9 cellular contexts compared by ENCODE assay signal in the genomic region with DNA sequence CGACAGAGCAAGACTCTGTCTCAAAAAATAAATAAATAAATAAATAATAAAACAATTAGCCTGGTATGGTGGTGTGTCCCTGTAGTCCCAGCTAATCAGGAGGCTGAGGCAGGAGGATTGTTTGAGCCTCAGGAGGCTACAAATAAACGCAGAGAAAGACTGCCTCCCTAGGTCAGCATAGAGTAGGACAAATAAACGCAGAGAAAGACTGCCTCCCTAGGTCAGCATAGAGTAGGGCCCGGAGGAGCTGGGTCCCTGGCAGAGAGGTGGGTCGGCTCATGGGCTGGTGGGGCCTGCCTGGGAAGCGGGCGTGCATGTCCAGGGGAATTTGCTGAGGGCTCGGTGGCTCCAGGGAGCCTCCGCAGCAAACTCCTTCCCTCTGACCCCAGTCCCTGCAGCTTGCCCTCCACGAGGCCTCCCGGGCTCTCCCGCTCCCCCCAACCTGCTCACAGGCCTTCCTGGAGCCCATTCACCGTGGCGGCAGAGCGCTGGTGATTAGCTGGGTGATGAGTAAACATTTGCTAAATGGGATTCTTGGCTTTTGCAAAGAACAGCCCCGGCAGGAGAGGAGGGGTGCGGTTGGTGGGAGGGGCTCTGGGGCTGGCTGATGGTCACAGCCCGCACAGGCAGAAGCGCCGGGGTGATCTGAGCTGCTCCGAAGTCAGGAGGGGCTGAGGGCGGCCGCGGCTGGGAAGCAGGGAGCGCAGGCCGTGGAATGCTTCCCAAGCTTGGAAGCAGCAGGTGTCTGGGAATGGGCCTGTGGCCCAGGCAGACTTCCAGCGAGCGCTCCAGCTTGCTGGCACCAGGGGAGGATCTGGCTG.
DNase-seq lines count a peak whose midpoint lies in the region; ATAC-seq and TF ChIP-seq lines count a peak whose summit lies in the region.
"Had no signal": no experiment of that assay in that cellular context is flagged by ENCODE, and none has a peak within 500 bp of the region (broad histone marks: within the 10 kb centered on the region; RNA-seq: fewer than 3 reads in every experiment).

No MANE protein-coding gene starts in this region.

- H3K4me2 ChIP-seq in neural progenitor cell (peak overlapping the region; percentile 65), SK-N-SH (no peak overlapping the region)

- H3K9me3 ChIP-seq in ES-I3 (ENCODE audit: control insufficient read depth, insufficient read depth, low read length) = no peaks in the 10 kb centered on the region
- no peaks in the 10 kb centered on the region for H3K9me3 ChIP-seq in neural progenitor cell (ENCODE audit: low read depth)
- H3K9me3 ChIP-seq in SK-N-SH = no peaks in the 10 kb centered on the region
- H3K9me3 ChIP-seq: breast epithelium had no signal

- no peaks in the 10 kb centered on the region for H3K27me3 ChIP-seq in neural progenitor cell
- H3K27me3 ChIP-seq in SK-N-SH (ENCODE audit: insufficient read depth) = no peaks in the 10 kb centered on the region
- H3K27me3 ChIP-seq: breast epithelium had no signal

- no peak for TF ChIP-seq EP300 in SK-N-SH (IDR thresholded peaks at IDR 0.05; ENCODE audit: borderline replicate concordance in 1 of 2, low read depth in 1 of 2, low read length in 1 of 2)

- TF ChIP-seq CTCF in fibroblast of mammary gland (conservative IDR thresholded peaks at IDR 0.05; ENCODE audit: control insufficient read depth, insufficient read depth, low read depth, low read length) = no peak
- TF ChIP-seq CTCF in neural progenitor cell (IDR thresholded peaks at IDR 0.05) = peak; percentile 31
- TF ChIP-seq CTCF in SK-N-SH (IDR thresholded peaks at IDR 0.05) = no peak

- H3K36me3 ChIP-seq in ES-I3 (ENCODE audit: insufficient read depth, low read length) (no peaks in the 10 kb centered on the region), neural progenitor cell (no peaks in the 10 kb centered on the region), SK-N-SH (replicated peaks in 1 of 2; ENCODE audit: control insufficient read depth in 1 of 2, insufficient read depth in 2 of 2, low read length in 1 of 2) (no peaks in the 10 kb centered on the region)
- H3K36me3 ChIP-seq: breast epithelium had no signal

- H3K36me3 Mint-ChIP-seq in neural progenitor cell = no peaks in the 10 kb centered on the region
- H3K36me3 Mint-ChIP-seq in activated CD4-positive, alpha-beta T cell treated with anti-CD3 and anti-CD28 coated beads for 36 hours (ENCODE audit: low read depth) = no peaks in the 10 kb centered on the region

- peaks cover 50% of the 10 kb centered on the region for H3K4me1 Mint-ChIP-seq in neural progenitor cell
- no peaks in the 10 kb centered on the region for H3K4me1 Mint-ChIP-seq in activated CD4-positive, alpha-beta T cell treated with anti-CD3 and anti-CD28 coated beads for 36 hours

- 78% methylated on average over 28 of the region's 28 CpGs for WGBS in SK-N-SH (ENCODE audit: low lambda C conversion rate)

- no peaks in the 10 kb centered on the region for H3K9me2 ChIP-seq in SK-N-SH

- H3K27ac ChIP-seq in neural progenitor cell (peak overlapping the region; percentile 66), SK-N-SH (ENCODE audit: low read depth in 2 of 2, low read length in 1 of 2) (no peak overlapping the region)

- H3K9ac ChIP-seq in ES-I3 (ENCODE audit: low read depth, low read length) (peak overlapping the region; percentile 10; the same call in 1 of the 2 replicates), neural progenitor cell (no peak overlapping the region), SK-N-SH (no peak overlapping the region)

- H3K79me2 ChIP-seq in neural progenitor cell (ENCODE audit: low read depth) (no peaks in the 10 kb centered on the region), SK-N-SH (ENCODE audit: insufficient read depth) (no peaks in the 10 kb centered on the region)

- H3K4me3 ChIP-seq in fibroblast of mammary gland (ENCODE audit: control insufficient read depth, low read depth, low read length) = no peak overlapping the region
- no peak overlapping the region for H3K4me3 ChIP-seq in neural progenitor cell
- H3K4me3 ChIP-seq in SK-N-SH (ENCODE audit: low read depth in 2 of 2, low read length in 1 of 2) = no peak overlapping the region

- no peaks in the 10 kb centered on the region for H4K20me1 ChIP-seq in neural progenitor cell (ENCODE audit: low read depth)
- no peaks in the 10 kb centered on the region for H4K20me1 ChIP-seq in SK-N-SH (ENCODE audit: insufficient read depth)

- CTCF ChIA-PET in activated CD4-positive, alpha-beta T cell treated with anti-CD3 and anti-CD28 coated beads for 36 hours (lab: Charles Lee) = interaction anchor here (1.0 kb wide), 1 partner anchor 13 kb away, joined by 3 read pairs; no protein-coding TSS in a partner anchor
- CTCF ChIA-PET in SK-N-SH (lab: Yijun Ruan, JAX) = interaction anchor here (2.6 kb wide), 1 partner anchor 94 kb away, joined by 9 read pairs; no protein-coding TSS in a partner anchor

- POLR2A ChIA-PET in activated CD4-positive, alpha-beta T cell treated with anti-CD3 and anti-CD28 coated beads for 36 hours (lab: Charles Lee) = no interaction called here
- POLR2A ChIA-PET in SK-N-SH (lab: Yijun Ruan, JAX) = interaction anchor here (0.7 kb wide), 1 partner anchor 15 kb away, joined by 3 read pairs; no protein-coding TSS in a partner anchor

- H3K4me1 ChIP-seq in ES-I3 (ENCODE audit: insufficient read depth, low read length) = no peaks in the 10 kb centered on the region
- H3K4me1 ChIP-seq in neural progenitor cell = peaks cover 46% of the 10 kb centered on the region
- H3K4me1 ChIP-seq in SK-N-SH (ENCODE audit: control insufficient read depth in 1 of 2, insufficient read depth in 2 of 2, low read depth in 1 of 2, low read length in 1 of 2) = peaks cover 0 to 4% of the 10 kb centered on the region in 2 experiments; a peak in 1 of 4 replicates
- H3K4me1 ChIP-seq: breast epithelium had no signal

- peak overlapping the region; percentile 57 for H3K27ac Mint-ChIP-seq in neural progenitor cell
- H3K27ac Mint-ChIP-seq in activated CD4-positive, alpha-beta T cell treated with anti-CD3 and anti-CD28 coated beads for 36 hours = no peak overlapping the region

- H3F3A ChIP-seq in neural progenitor cell (ENCODE audit: low read depth) = peaks cover 36% of the 10 kb centered on the region
- H3F3A ChIP-seq in SK-N-SH (replicated peaks; ENCODE audit: insufficient read depth) = no peaks in the 10 kb centered on the region

- no peak overlapping the region for H3K4me3 Mint-ChIP-seq in neural progenitor cell
- H3K4me3 Mint-ChIP-seq in activated CD4-positive, alpha-beta T cell treated with anti-CD3 and anti-CD28 coated beads for 36 hours = no peak overlapping the region

- peaks cover 6% of the 10 kb centered on the region for H3K27me3 Mint-ChIP-seq in neural progenitor cell (ENCODE audit: insufficient read depth, low read depth)
- no peaks in the 10 kb centered on the region for H3K27me3 Mint-ChIP-seq in activated CD4-positive, alpha-beta T cell treated with anti-CD3 and anti-CD28 coated beads for 36 hours

- no peak for TF ChIP-seq RAD21 in SK-N-SH (IDR thresholded peaks at IDR 0.05; ENCODE audit: low read length)

- DNase-seq in NCI-H345 treated with DMSO at 0.1 percent for 48 hours (lab: John Stamatoyannopoulos, UW; ENCODE audit: unreplicated experiment) (peak; percentile 12), fibroblast of mammary gland (ENCODE audit: low read depth) (peak; percentile 23), neural progenitor cell (ENCODE audit: low spot score) (peak; percentile 92), GDM1 (lab: John Stamatoyannopoulos, UW) (no peak), SK-N-SH (no peak), NCI-H2107 treated with DMSO at 0.1 percent for 48 hours (lab: John Stamatoyannopoulos, UW; ENCODE audit: unreplicated experiment) (no peak)
- no peak for DNase-seq in activated CD4-positive, alpha-beta T cell treated with anti-CD3 and anti-CD28 coated beads for 36 hours

- ATAC-seq in activated CD4-positive, alpha-beta T cell treated with anti-CD3 and anti-CD28 coated beads for 36 hours = no peak

- H2AFZ ChIP-seq in neural progenitor cell (replicated peaks) (peak overlapping the region; percentile 61), SK-N-SH (ENCODE audit: low read depth) (no peak overlapping the region)

- H3K9me3 Mint-ChIP-seq in neural progenitor cell = no peaks in the 10 kb centered on the region
- H3K9me3 Mint-ChIP-seq in activated CD4-positive, alpha-beta T cell treated with anti-CD3 and anti-CD28 coated beads for 36 hours (ENCODE audit: low read depth) = no peaks in the 10 kb centered on the region

- intact Hi-C loops in activated CD4-positive, alpha-beta T cell treated with anti-CD3 and anti-CD28 coated beads for 36 hours (cut with DNase I, micrococcal nuclease) = no loop called here

TF ChIP-seq in SK-N-SH, 30 proteins besides CTCF, POLR2A, EP300 and RAD21:
- TF ChIP-seq, protein P1, sequence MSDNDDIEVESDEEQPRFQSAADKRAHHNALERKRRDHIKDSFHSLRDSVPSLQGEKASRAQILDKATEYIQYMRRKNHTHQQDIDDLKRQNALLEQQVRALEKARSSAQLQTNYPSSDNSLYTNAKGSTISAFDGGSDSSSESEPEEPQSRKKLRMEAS (IDR thresholded peaks at IDR 0.05; ENCODE audit: low read depth) = no peak
- TF ChIP-seq, protein P2, sequence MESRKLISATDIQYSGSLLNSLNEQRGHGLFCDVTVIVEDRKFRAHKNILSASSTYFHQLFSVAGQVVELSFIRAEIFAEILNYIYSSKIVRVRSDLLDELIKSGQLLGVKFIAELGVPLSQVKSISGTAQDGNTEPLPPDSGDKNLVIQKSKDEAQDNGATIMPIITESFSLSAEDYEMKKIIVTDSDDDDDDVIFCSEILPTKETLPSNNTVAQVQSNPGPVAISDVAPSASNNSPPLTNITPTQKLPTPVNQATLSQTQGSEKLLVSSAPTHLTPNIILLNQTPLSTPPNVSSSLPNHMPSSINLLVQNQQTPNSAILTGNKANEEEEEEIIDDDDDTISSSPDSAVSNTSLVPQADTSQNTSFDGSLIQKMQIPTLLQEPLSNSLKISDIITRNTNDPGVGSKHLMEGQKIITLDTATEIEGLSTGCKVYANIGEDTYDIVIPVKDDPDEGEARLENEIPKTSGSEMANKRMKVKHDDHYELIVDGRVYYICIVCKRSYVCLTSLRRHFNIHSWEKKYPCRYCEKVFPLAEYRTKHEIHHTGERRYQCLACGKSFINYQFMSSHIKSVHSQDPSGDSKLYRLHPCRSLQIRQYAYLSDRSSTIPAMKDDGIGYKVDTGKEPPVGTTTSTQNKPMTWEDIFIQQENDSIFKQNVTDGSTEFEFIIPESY (IDR thresholded peaks at IDR 0.05; ENCODE audit: borderline replicate concordance, low read depth) = no peak
- TF ChIP-seq SMC3 (IDR thresholded peaks at IDR 0.05; ENCODE audit: low read depth, low read length) (no peak), EZH2phosphoT487 (IDR thresholded peaks at IDR 0.05; ENCODE audit: borderline replicate concordance, low read depth) (no peak), GABPA (IDR thresholded peaks at IDR 0.05; ENCODE audit: low read depth) (no peak), TEAD4 (IDR thresholded peaks at IDR 0.05; ENCODE audit: borderline replicate concordance, insufficient read depth) (no peak), ELF1 (IDR thresholded peaks at IDR 0.05) (no peak), TCF12 (IDR thresholded peaks at IDR 0.05) (no peak)

Comparison
In these comparisons a context has a peak if more than half of its experiments do, and no peak if none do; other contexts are left out.
1. DNase-seq: peak in NCI-H345 treated with DMSO at 0.1 percent for 48 hours (single experiment), fibroblast of mammary gland (single experiment) and neural progenitor cell (single experiment); none in activated CD4-positive, alpha-beta T cell treated with anti-CD3 and anti-CD28 coated beads for 36 hours (single experiment), GDM1 (single experiment), SK-N-SH (single experiment) and NCI-H2107 treated with DMSO at 0.1 percent for 48 hours (single experiment).